10 cellular contexts compared by ENCODE assay signal in genomic region chr10:118340486-118340885, GRCh38. TPM values are rescaled to one million over a fixed set of nuclear protein-coding genes. Genes with fewer than 3 reads are reported as not detected.
DNase-seq lines count a peak whose midpoint lies in the region; ATAC-seq and TF ChIP-seq lines count a peak whose summit lies in the region.
"Had no signal": no experiment of that assay in that cellular context is flagged by ENCODE, and none has a peak within 500 bp of the region (broad histone marks: within the 10 kb centered on the region; RNA-seq: fewer than 3 reads in every experiment).

No MANE protein-coding gene starts in this region.

- H3K4me1 Mint-ChIP-seq in CD4-positive, alpha-beta memory T cell, result peaks cover 35 to 64% (median 48%) of the 10 kb centered on the region in 4 donors
- H3K4me1 Mint-ChIP-seq in activated CD4-positive, alpha-beta memory T cell treated with anti-CD3 and anti-CD28 coated beads for 36 hours (ENCODE audit: low read depth), result peaks cover 45% of the 10 kb centered on the region
- peaks cover 22% of the 10 kb centered on the region for H3K4me1 Mint-ChIP-seq in mesothelial cell of epicardium

- 78 to 100% (median 90%) methylated on average over 2 of the region's 2 CpGs for WGBS in adrenal gland, 4 donors

- H3K4me3 ChIP-seq in CD4-positive, alpha-beta memory T cell (ENCODE audit: low read length in 2 of 2), result no peak overlapping the region
- H3K4me3 ChIP-seq in HUES6 (ENCODE audit: low read depth, low read length) (peak overlapping the region; percentile 31; the same call in 1 of the 2 replicates), adrenal gland (peak overlapping the region in 1 of 4 donors; percentile 95)

- peak overlapping the region; percentile 31 to 100 (median 94) for H3K4me3 Mint-ChIP-seq in CD4-positive, alpha-beta memory T cell
- H3K4me3 Mint-ChIP-seq in activated CD4-positive, alpha-beta memory T cell treated with anti-CD3 and anti-CD28 coated beads for 36 hours, result peak overlapping the region; percentile 92
- H3K4me3 Mint-ChIP-seq in mesothelial cell of epicardium, result peak overlapping the region; percentile 92

- TF ChIP-seq CTCF in mesothelial cell of epicardium (IDR thresholded peaks at IDR 0.05; ENCODE audit: unreplicated experiment) (no peak), GM10266 (IDR thresholded peaks at IDR 0.05; ENCODE audit: control insufficient read depth, insufficient read depth, low read depth, missing control alignments) (no peak), adrenal gland (IDR thresholded peaks at IDR 0.05) (no peak)

- no peaks in the 10 kb centered on the region for H3K27me3 ChIP-seq in CD4-positive, alpha-beta memory T cell (ENCODE audit: insufficient read depth, low read length)
- H3K27me3 ChIP-seq in HUES6 (ENCODE audit: control insufficient read depth, insufficient read depth, low read length), result no peaks in the 10 kb centered on the region
- H3K27me3 ChIP-seq in adrenal gland, result no peaks in the 10 kb centered on the region

- H3K9ac ChIP-seq in HUES6 (ENCODE audit: low read length), result no peak overlapping the region

- POLR2A ChIA-PET in CD4-positive, alpha-beta memory T cell (lab: Charles Lee; ENCODE audit: partially characterized antibody), result no interaction called here
- POLR2A ChIA-PET in activated CD4-positive, alpha-beta memory T cell treated with anti-CD3 and anti-CD28 coated beads for 36 hours (lab: Charles Lee), result no interaction called here

- peaks cover 6% of the 10 kb centered on the region for H3K36me3 ChIP-seq in CD4-positive, alpha-beta memory T cell (ENCODE audit: insufficient read depth, low read length)
- H3K36me3 ChIP-seq in HUES6 (ENCODE audit: control insufficient read depth, insufficient read depth, low read length) (peaks cover 8% of the 10 kb centered on the region), adrenal gland (replicated peaks in 1 of 2) (peaks cover 0 to 10% of the 10 kb centered on the region in 2 donors)

- CTCF ChIA-PET in CD4-positive, alpha-beta memory T cell (lab: Charles Lee; ENCODE audit: partially characterized antibody), result no interaction called here
- CTCF ChIA-PET in activated CD4-positive, alpha-beta memory T cell treated with anti-CD3 and anti-CD28 coated beads for 36 hours (lab: Charles Lee), result interaction anchor here (1.6 kb wide), 1 partner anchor 10 kb away, joined by 5 read pairs; no protein-coding TSS in a partner anchor

- peaks cover 6 to 28% of the 10 kb centered on the region in 2 donors for H3K36me3 Mint-ChIP-seq in CD4-positive, alpha-beta memory T cell
- H3K36me3 Mint-ChIP-seq in activated CD4-positive, alpha-beta memory T cell treated with anti-CD3 and anti-CD28 coated beads for 36 hours, result peaks cover 16% of the 10 kb centered on the region
- peaks cover 5% of the 10 kb centered on the region for H3K36me3 Mint-ChIP-seq in mesothelial cell of epicardium

- peak overlapping the region; percentile 43 to 99 (median 69) for H3K27ac Mint-ChIP-seq in CD4-positive, alpha-beta memory T cell
- H3K27ac Mint-ChIP-seq in activated CD4-positive, alpha-beta memory T cell treated with anti-CD3 and anti-CD28 coated beads for 36 hours, result no peak overlapping the region
- H3K27ac Mint-ChIP-seq in mesothelial cell of epicardium, result no peak overlapping the region

- no peaks in the 10 kb centered on the region for H3K9me3 Mint-ChIP-seq in CD4-positive, alpha-beta memory T cell
- H3K9me3 Mint-ChIP-seq in activated CD4-positive, alpha-beta memory T cell treated with anti-CD3 and anti-CD28 coated beads for 36 hours, result no peaks in the 10 kb centered on the region
- H3K9me3 Mint-ChIP-seq in mesothelial cell of epicardium, result no peaks in the 10 kb centered on the region

- no peak for ATAC-seq in left colon
- ATAC-seq in HG03432 (IDR thresholded peaks at IDR 0.05; ENCODE audit: unreplicated experiment), result no peak

- H3K4me1 ChIP-seq in CD4-positive, alpha-beta memory T cell (ENCODE audit: insufficient read depth, low read length), result peaks cover 46% of the 10 kb centered on the region
- 0 out of 2 replicates have a peak, but pooled peaks cover 8% of the 10 kb centered on the region for H3K4me1 ChIP-seq in HUES6 (ENCODE audit: control insufficient read depth, insufficient read depth, low read length)
- H3K4me1 ChIP-seq in adrenal gland (replicated peaks in 1 of 2), result peaks cover 14 to 29% of the 10 kb centered on the region in 2 donors

- peaks cover 0 to 2% of the 10 kb centered on the region in 2 donors for H3K27me3 Mint-ChIP-seq in CD4-positive, alpha-beta memory T cell
- H3K27me3 Mint-ChIP-seq in activated CD4-positive, alpha-beta memory T cell treated with anti-CD3 and anti-CD28 coated beads for 36 hours, result no peaks in the 10 kb centered on the region
- no peaks in the 10 kb centered on the region for H3K27me3 Mint-ChIP-seq in mesothelial cell of epicardium (ENCODE audit: low read depth)

- intact Hi-C loops in CD4-positive, alpha-beta memory T cell (cut with micrococcal nuclease), result loop anchor here (5.0 kb wide), 1 partner anchor 963 kb away; the partner anchor contains the start of gene PDZD8
- intact Hi-C loops in activated CD4-positive, alpha-beta memory T cell treated with anti-CD3 and anti-CD28 coated beads for 36 hours (cut with micrococcal nuclease), result loop anchor here (5.0 kb wide), 2 partner anchors 82 to 963 kb away; partner anchors contain the start of gene PDZD8
- intact Hi-C loops in left colon (cut with DNase I, micrococcal nuclease), result no loop called here
- intact Hi-C loops in adrenal gland (cut with DNase I), result no loop called here

- no peak for DNase-seq in CD4-positive, alpha-beta memory T cell
- DNase-seq in activated CD4-positive, alpha-beta memory T cell treated with anti-CD3 and anti-CD28 coated beads for 36 hours, result no peak
- DNase-seq in mesothelial cell of epicardium (ENCODE audit: low spot score in 2 of 2, unreplicated experiment in 2 of 2) (no peak), GM10266 (ENCODE audit: extremely low spot score) (no peak), left colon (no peak), adrenal gland (no peak)
- DNase-seq: IMR-90, trophoblast cell had no signal

- H3K9me3 ChIP-seq in CD4-positive, alpha-beta memory T cell (ENCODE audit: control insufficient read depth in 1 of 2, low read length in 2 of 2), result no peaks in the 10 kb centered on the region
- H3K9me3 ChIP-seq in HUES6 (ENCODE audit: control insufficient read depth, insufficient read depth, low read depth, low read length) (no peaks in the 10 kb centered on the region), adrenal gland (replicated peaks in 1 of 3) (no peaks in the 10 kb centered on the region)

- peak overlapping the region; percentile 29 for H3K27ac ChIP-seq in CD4-positive, alpha-beta memory T cell (ENCODE audit: low read depth, low read length)
- H3K27ac ChIP-seq in HUES6 (ENCODE audit: low read depth, low read length), result no peak overlapping the region
- no peak overlapping the region for H3K27ac ChIP-seq in adrenal gland

- TF ChIP-seq POLR2A in adrenal gland (IDR thresholded peaks at IDR 0.05), result no peak

RNA-seq across cellular contexts. Expression of gene FAM204A, which starts 1.6 kb away (rescaled TPM):
- total RNA-seq in CD4-positive, alpha-beta memory T cell, result 10 to 100 TPM; 64.3 to 65.9 TPM
- 100 to 1,000 TPM; 108 to 205 TPM for polyA plus RNA-seq in CD4-positive, alpha-beta memory T cell
- 10 to 100 TPM; 63.5 to 64.8 TPM for total RNA-seq in activated CD4-positive, alpha-beta memory T cell treated with anti-CD3 and anti-CD28 coated beads for 36 hours
- total RNA-seq in mesothelial cell of epicardium (53.0 to 54.6 TPM (median 53.4 TPM) in 3 replicates), left colon (10 to 100 TPM; 48.8 to 49.5 TPM), adrenal gland (10 to 100 TPM in 7 of 8 donors, 1 to 10 TPM in 1; 9.8 to 50.0 (median 43.7) TPM)
- polyA plus RNA-seq in adrenal gland, result 10 to 100 TPM; 25.3 to 63.1 (median 26.6) TPM

Comparison
In these comparisons a context has a peak if more than half of its experiments do, and no peak if none do; other contexts are left out.
1. H3K27ac Mint-ChIP-seq: peak in CD4-positive, alpha-beta memory T cell (7 of 7); none in activated CD4-positive, alpha-beta memory T cell treated with anti-CD3 and anti-CD28 coated beads for 36 hours (single experiment) and mesothelial cell of epicardium (single experiment).
2. intact Hi-C loops: an anchor here in CD4-positive, alpha-beta memory T cell (5.0 kb wide) and activated CD4-positive, alpha-beta memory T cell treated with anti-CD3 and anti-CD28 coated beads for 36 hours (5.0 kb wide); none called in left colon and adrenal gland.
3. Peak in every context shown above with its lines, with median percentiles within 50 percentile points of each other: H3K4me3 Mint-ChIP-seq.